In genomic region chr2:237256845-237257244, GRCh38 we compare ENCODE assay signal across 11 cellular contexts.
DNase-seq lines count a peak whose midpoint lies in the region; ATAC-seq and TF ChIP-seq lines count a peak whose summit lies in the region.
"Had no signal": no experiment of that assay in that cellular context is flagged by ENCODE, and none has a peak within 500 bp of the region (broad histone marks: within the 10 kb centered on the region; RNA-seq: fewer than 3 reads in every experiment).

No MANE protein-coding gene starts in this region.

- no peaks in the 10 kb centered on the region for H3K4me1 ChIP-seq in CD4-positive, alpha-beta memory T cell (ENCODE audit: insufficient read depth, low read length)
- H3K4me1 ChIP-seq: parathyroid adenoma had no signal

- no peak overlapping the region for H3K4me3 Mint-ChIP-seq in CD4-positive, alpha-beta memory T cell
- no peak overlapping the region for H3K4me3 Mint-ChIP-seq in activated T-cell treated with anti-CD3 and anti-CD28 coated beads, Interleukin-2, amount 50 U/mL, for 72 hours

- no peak overlapping the region for H3K27ac Mint-ChIP-seq in CD4-positive, alpha-beta memory T cell
- no peak overlapping the region for H3K27ac Mint-ChIP-seq in activated T-cell treated with anti-CD3 and anti-CD28 coated beads, Interleukin-2, amount 50 U/mL, for 72 hours

- H3K36me3 Mint-ChIP-seq in CD4-positive, alpha-beta memory T cell: no peaks in the 10 kb centered on the region
- no peaks in the 10 kb centered on the region for H3K36me3 Mint-ChIP-seq in activated T-cell treated with anti-CD3 and anti-CD28 coated beads, Interleukin-2, amount 50 U/mL, for 72 hours (ENCODE audit: insufficient read depth in 2 of 2)

- H3K27me3 ChIP-seq in CD4-positive, alpha-beta memory T cell (ENCODE audit: insufficient read depth, low read length): peaks cover 6% of the 10 kb centered on the region

- no peak for TF ChIP-seq CTCF in AG10803 (conservative IDR thresholded peaks at IDR 0.05; ENCODE audit: low read length)

- CTCF ChIA-PET in CD4-positive, alpha-beta memory T cell (lab: Charles Lee; ENCODE audit: partially characterized antibody): no interaction called here

- 56 to 67% (median 59%) methylated on average over 3 of the region's 3 CpGs for WGBS in adipose tissue, 3 donors

- peaks cover 8 to 16% of the 10 kb centered on the region in 2 donors for H3K27me3 Mint-ChIP-seq in CD4-positive, alpha-beta memory T cell
- peaks cover 17% of the 10 kb centered on the region for H3K27me3 Mint-ChIP-seq in activated T-cell treated with anti-CD3 and anti-CD28 coated beads, Interleukin-2, amount 50 U/mL, for 72 hours (ENCODE audit: low read depth)

- H3K4me1 Mint-ChIP-seq in CD4-positive, alpha-beta memory T cell: no peaks in the 10 kb centered on the region
- H3K4me1 Mint-ChIP-seq in activated T-cell treated with anti-CD3 and anti-CD28 coated beads, Interleukin-2, amount 50 U/mL, for 72 hours (ENCODE audit: low read depth): no peaks in the 10 kb centered on the region

- H3K9me3 ChIP-seq in CD4-positive, alpha-beta memory T cell (ENCODE audit: control insufficient read depth in 1 of 2, low read length in 2 of 2): no peaks in the 10 kb centered on the region

- peak overlapping the region; percentile 15 for H3K27ac ChIP-seq in adipose tissue (ENCODE audit: low read depth, low read length)
- H3K27ac ChIP-seq in CD4-positive, alpha-beta memory T cell (ENCODE audit: low read depth, low read length): no peak overlapping the region
- H3K27ac ChIP-seq: parathyroid adenoma had no signal

- peak; percentile 78 for ATAC-seq in Right ventricle myocardium superior (ENCODE audit: poor library complexity)
- ATAC-seq in sciatic nerve: peak; percentile 84
- ATAC-seq in GM21786 (IDR thresholded peaks at IDR 0.05; ENCODE audit: unreplicated experiment): no peak
- no peak for ATAC-seq in activated T-cell treated with anti-CD3 and anti-CD28 coated beads, Interleukin-2, amount 50 U/mL, for 72 hours (replicated peaks in 1 of 2)

- no peaks in the 10 kb centered on the region for H3K36me3 ChIP-seq in CD4-positive, alpha-beta memory T cell (ENCODE audit: insufficient read depth, low read length)

- intact Hi-C loops in Right ventricle myocardium superior (cut with DNase I): no loop called here
- intact Hi-C loops in sciatic nerve (cut with DNase I): no loop called here
- intact Hi-C loops in CD4-positive, alpha-beta memory T cell (cut with micrococcal nuclease): no loop called here

- DNase-seq in AG10803 (ENCODE audit: low read depth) (peak; percentile 91), Right ventricle myocardium superior (peak; percentile 62), sciatic nerve (ENCODE audit: low spot score) (no peak), NCI-H2171 treated with DMSO at 0.1 percent for 48 hours (lab: John Stamatoyannopoulos, UW) (no peak)
- no peak for DNase-seq in CD4-positive, alpha-beta memory T cell
- DNase-seq in activated T-cell treated with anti-CD3 and anti-CD28 coated beads, Interleukin-2, amount 50 U/mL, for 72 hours: no peak
- DNase-seq: effector CD4-positive, alpha-beta T cell; NCI-H1694 treated with DMSO at 0.1 percent for 48 hours had no signal

- no peak overlapping the region; the same call in 1 of the 2 replicates for H3K4me3 ChIP-seq in AG10803 (ENCODE audit: low read length)
- no peak overlapping the region for H3K4me3 ChIP-seq in CD4-positive, alpha-beta memory T cell (ENCODE audit: low read length in 2 of 2)

- POLR2A ChIA-PET in CD4-positive, alpha-beta memory T cell (lab: Charles Lee; ENCODE audit: partially characterized antibody): no interaction called here

- no peaks in the 10 kb centered on the region for H3K9me3 Mint-ChIP-seq in CD4-positive, alpha-beta memory T cell
- H3K9me3 Mint-ChIP-seq in activated T-cell treated with anti-CD3 and anti-CD28 coated beads, Interleukin-2, amount 50 U/mL, for 72 hours: no peaks in the 10 kb centered on the region

Comparison
In these comparisons a context has a peak if more than half of its experiments do, and no peak if none do; other contexts are left out.
1. DNase-seq: peak in AG10803 (single experiment) and Right ventricle myocardium superior (single experiment); none in sciatic nerve (single experiment), CD4-positive, alpha-beta memory T cell (0 of 5), activated T-cell treated with anti-CD3 and anti-CD28 coated beads, Interleukin-2, amount 50 U/mL, for 72 hours (0 of 2) and NCI-H2171 treated with DMSO at 0.1 percent for 48 hours (single experiment).
2. ATAC-seq: peak in Right ventricle myocardium superior (single experiment) and sciatic nerve (single experiment); none in GM21786 (single experiment) and activated T-cell treated with anti-CD3 and anti-CD28 coated beads, Interleukin-2, amount 50 U/mL, for 72 hours (0 of 2).